In genomic region chr9:68981825-68982224, GRCh38 we compare ENCODE assay signal across 9 cellular contexts. TPM values are rescaled to one million over a fixed set of nuclear protein-coding genes. Genes with fewer than 3 reads are reported as not detected.
DNase-seq lines count a peak whose midpoint lies in the region; ATAC-seq and TF ChIP-seq lines count a peak whose summit lies in the region.
"Had no signal": no experiment of that assay in that cellular context is flagged by ENCODE, and none has a peak within 500 bp of the region (broad histone marks: within the 10 kb centered on the region; RNA-seq: fewer than 3 reads in every experiment).

No MANE protein-coding gene starts in this region.

- H3K4me3 Mint-ChIP-seq in CD4-positive, alpha-beta T cell: no peak overlapping the region

- POLR2A ChIA-PET in CD4-positive, alpha-beta T cell (lab: Charles Lee): no interaction called here

- peak overlapping the region; percentile 78 for H3K27ac ChIP-seq in VCaP
- H3K27ac ChIP-seq in CD4-positive, alpha-beta T cell (ENCODE audit: low read depth, low read length): no peak overlapping the region

- H3K9me3 Mint-ChIP-seq in CD4-positive, alpha-beta T cell: no peaks in the 10 kb centered on the region

- peak; percentile 41 for ATAC-seq in GM19463 (IDR thresholded peaks at IDR 0.05; ENCODE audit: unreplicated experiment)
- ATAC-seq in HG03460 (IDR thresholded peaks at IDR 0.05; ENCODE audit: unreplicated experiment): peak; percentile 56
- ATAC-seq in CD4-positive, alpha-beta T cell (ENCODE audit: poor library complexity): no peak
- no peak for ATAC-seq in HG02970 (IDR thresholded peaks at IDR 0.05; ENCODE audit: low FRiP score, unreplicated experiment)

- H3K27ac Mint-ChIP-seq in CD4-positive, alpha-beta T cell: no peak overlapping the region

- DNase-seq in DMS153 treated with DMSO at 0.1 percent for 48 hours (lab: John Stamatoyannopoulos, UW; ENCODE audit: unreplicated experiment) (peak; percentile 80), NCI-H2029 (lab: John Stamatoyannopoulos, UW) (no peak)
- no peak for DNase-seq in CD4-positive, alpha-beta T cell
- no peak for DNase-seq in activated CD4-positive, alpha-beta T cell treated with anti-CD3 and anti-CD28 coated beads, Interleukin-2, amount 50 U/mL, for 48 hours
- DNase-seq: SW 1271 had no signal

- no peaks in the 10 kb centered on the region for H3K9me3 ChIP-seq in CD4-positive, alpha-beta T cell (ENCODE audit: control insufficient read depth, low read length)

- no peaks in the 10 kb centered on the region for H3K27me3 ChIP-seq in CD4-positive, alpha-beta T cell (ENCODE audit: control insufficient read depth, insufficient read depth, low read length)

- H3K36me3 Mint-ChIP-seq in CD4-positive, alpha-beta T cell (ENCODE audit: low read depth): no peaks in the 10 kb centered on the region

- CTCF ChIA-PET in CD4-positive, alpha-beta T cell (lab: Charles Lee): no interaction called here

- peaks cover 6% of the 10 kb centered on the region for H3K4me1 Mint-ChIP-seq in CD4-positive, alpha-beta T cell (ENCODE audit: low read depth)

- intact Hi-C loops in CD4-positive, alpha-beta T cell (cut with DNase I, micrococcal nuclease): no loop called here

- TF ChIP-seq CTCF in VCaP (conservative IDR thresholded peaks at IDR 0.05): no peak
- no peak for TF ChIP-seq CTCF in CD4-positive, alpha-beta T cell (IDR thresholded peaks at IDR 0.05)

- H3K27me3 Mint-ChIP-seq in CD4-positive, alpha-beta T cell: no peaks in the 10 kb centered on the region

RNA-seq across cellular contexts. Expression of gene PRKACG, which starts 32.1 kb away (rescaled TPM):
- total RNA-seq in CD4-positive, alpha-beta T cell: not detected

RNA-seq across cellular contexts. Expression of gene FXN, which starts 53.7 kb away (rescaled TPM):
- total RNA-seq in CD4-positive, alpha-beta T cell: 10 to 100 TPM; 12.2 to 12.9 TPM

Comparison
In these comparisons a context has a peak if more than half of its experiments do, and no peak if none do; other contexts are left out.
1. ATAC-seq: peak in GM19463 (single experiment) and HG03460 (single experiment); none in CD4-positive, alpha-beta T cell (single experiment) and HG02970 (single experiment).